In genomic region chr19:3852614-3853254, GRCh38 we compare ENCODE assay signal across 8 cellular contexts. TPM values are rescaled to one million over a fixed set of nuclear protein-coding genes. Genes with fewer than 3 reads are reported as not detected.
DNase-seq lines count a peak whose midpoint lies in the region; ATAC-seq and TF ChIP-seq lines count a peak whose summit lies in the region.

No MANE protein-coding gene starts in this region.

- no peak overlapping the region for H2AK9ac ChIP-seq in IMR-90 (replicated peaks; ENCODE audit: low read depth, low read length, poor library complexity)

- H3K27me3 ChIP-seq in IMR-90 (ENCODE audit: control insufficient read depth, insufficient read depth, low read length) (peaks cover 21% of the 10 kb centered on the region), tibial artery (peaks cover 0 to 5% of the 10 kb centered on the region in 2 donors)

- WGBS in IMR-90 (ENCODE audit: extremely low coverage in 2 of 2, insufficient read length in 1 of 2), 2 experiments: 75% methylated on average over 3 of the region's 4 CpGs; no CpG with 5 or more reads in 1 of the 2 experiments

- no peak overlapping the region for H2BK5ac ChIP-seq in IMR-90 (ENCODE audit: low read depth, low read length, poor library complexity, severe bottlenecking)

- peak; percentile 45 for TF ChIP-seq RAD21 in IMR-90 (IDR thresholded peaks at IDR 0.05; ENCODE audit: low read length)

- intact Hi-C loops in IMR-90 (cut with micrococcal nuclease) (no loop called here), tibial artery (cut with DNase I; ENCODE audit: low total_unique reads) (no loop called here), sciatic nerve (cut with DNase I) (no loop called here)

- no peak overlapping the region for H4K8ac ChIP-seq in IMR-90 (ENCODE audit: low read depth in 2 of 2, low read length in 2 of 2)

- H3K9ac ChIP-seq in IMR-90 (ENCODE audit: low read depth, low read length): no peak overlapping the region

- H4K91ac ChIP-seq in IMR-90 (ENCODE audit: insufficient read depth, low read depth, low read length): no peak overlapping the region

- POLR2A ChIA-PET in IMR-90 (lab: Charles Lee; ENCODE audit: unreplicated experiment): no interaction called here

- H3K56ac ChIP-seq in IMR-90 (ENCODE audit: extremely low read depth, insufficient read depth, low read length): no peak overlapping the region

- H2BK20ac ChIP-seq in IMR-90 (ENCODE audit: low read depth, low read length): no peak overlapping the region

- peak; percentile 76 for ATAC-seq in IMR-90 (ENCODE audit: low read depth)
- ATAC-seq in sciatic nerve: no peak

- peak; percentile 39 for TF ChIP-seq CTCF in IMR-90 (conservative IDR thresholded peaks at IDR 0.05; ENCODE audit: low read depth, low read length)
- peak in 1 of 2 experiments; percentile 9 for TF ChIP-seq CTCF in tibial artery (IDR thresholded peaks at IDR 0.05)

- H2AFZ ChIP-seq in IMR-90 (replicated peaks; ENCODE audit: low read length, poor library complexity): no peak overlapping the region

- H3K4ac ChIP-seq in IMR-90 (ENCODE audit: low read depth, low read length): no peak overlapping the region

- no peak overlapping the region for H2BK120ac ChIP-seq in IMR-90 (ENCODE audit: low read depth, low read length)

- H3K9me3 ChIP-seq in IMR-90 (ENCODE audit: control insufficient read depth, insufficient read depth, low read length): peaks cover 13% of the 10 kb centered on the region
- peaks cover 0 to 20% (median 16%) of the 10 kb centered on the region in 3 donors for H3K9me3 ChIP-seq in tibial artery

- no peak overlapping the region for H3K4me3 ChIP-seq in IMR-90 (ENCODE audit: insufficient read depth, low read depth, low read length)
- H3K4me3 ChIP-seq in tibial artery: no peak overlapping the region

- no peak overlapping the region for H3K27ac ChIP-seq in IMR-90 (ENCODE audit: insufficient read depth, low read length)
- no peak overlapping the region for H3K27ac ChIP-seq in tibial artery

- peak; percentile 40 for DNase-seq in NCI-H146 (lab: John Stamatoyannopoulos, UW)
- DNase-seq in NCI-H146 treated with DMSO at 0.1 percent for 48 hours (lab: John Stamatoyannopoulos, UW; ENCODE audit: unreplicated experiment): no peak
- DNase-seq in IMR-90: peak; percentile 60
- DNase-seq in activated CD4-positive, alpha-beta T cell treated with anti-CD3 and anti-CD28 coated beads for 48 hours: peak; percentile 16
- peak; percentile 96 for DNase-seq in glomerular visceral epithelial cell (ENCODE audit: extremely low spot score)
- DNase-seq in tibial artery: no peak
- no peak for DNase-seq in cerebellum (ENCODE audit: low spot score)
- no peak for DNase-seq in sciatic nerve (ENCODE audit: low spot score)

- peaks cover 3% of the 10 kb centered on the region; the same call in 1 of the 2 replicates for H4K20me1 ChIP-seq in IMR-90 (ENCODE audit: insufficient read depth, low read length)

- dilution Hi-C loops in IMR-90 (cut with HindIII; ENCODE audit: low sequenced_read_pairs, unreplicated experiment): no loop called here

- H2AK5ac ChIP-seq in IMR-90 (ENCODE audit: low read depth, low read length): no peak overlapping the region

- no peak overlapping the region for H3K23ac ChIP-seq in IMR-90 (ENCODE audit: low read depth, low read length)

- in situ Hi-C loops in IMR-90 (cut with MboI; ENCODE audit: low sequenced_read_pairs): no loop called here

- H3K4me1 ChIP-seq in IMR-90 (ENCODE audit: control insufficient read depth, insufficient read depth, low read length) (no peaks in the 10 kb centered on the region), tibial artery (no peaks in the 10 kb centered on the region)

- no TSS peak for BruUV-seq in IMR-90 (replicated peaks; lab: Mats Ljungman, UMichigan)

- no peak for TF ChIP-seq POLR2A in IMR-90 (IDR thresholded peaks at IDR 0.05; ENCODE audit: low read depth, low read length)

- no peaks in the 10 kb centered on the region for H3K79me1 ChIP-seq in IMR-90 (ENCODE audit: low read depth in 1 of 2, low read length in 2 of 2)

- H4K5ac ChIP-seq in IMR-90 (ENCODE audit: low read depth, low read length): no peak overlapping the region

- no peak overlapping the region for H2BK15ac ChIP-seq in IMR-90 (ENCODE audit: low read depth, low read length)

- H3K36me3 ChIP-seq in IMR-90 (ENCODE audit: control insufficient read depth, insufficient read depth, low read length) (no peaks in the 10 kb centered on the region), tibial artery (no peaks in the 10 kb centered on the region)

- H3K14ac ChIP-seq in IMR-90 (replicated peaks; ENCODE audit: low read depth, low read length): no peak overlapping the region

- no peak overlapping the region for H3K18ac ChIP-seq in IMR-90 (ENCODE audit: low read depth, low read length)

- CTCF ChIA-PET in IMR-90 (lab: Yijun Ruan, JAX): no interaction called here

- no peak overlapping the region for H3K4me2 ChIP-seq in IMR-90 (ENCODE audit: low read depth, low read length)

- H3K9me1 ChIP-seq in IMR-90 (ENCODE audit: insufficient read depth, low read length): no peaks in the 10 kb centered on the region

TF ChIP-seq in IMR-90, 13 proteins besides CTCF, POLR2A, EP300 and RAD21:
- no peak for TF ChIP-seq CEBPB (IDR thresholded peaks at IDR 0.05; ENCODE audit: low read depth, low read length)
- no peak for TF ChIP-seq MXI1 (IDR thresholded peaks at IDR 0.05; ENCODE audit: borderline replicate concordance, low read depth, low read length)
- TF ChIP-seq USF2 (IDR thresholded peaks at IDR 0.05; ENCODE audit: low read depth, low read length): no peak
- peak; percentile 57 for TF ChIP-seq MAFK (IDR thresholded peaks at IDR 0.05; ENCODE audit: low read depth, low read length)
- TF ChIP-seq SMC3 (IDR thresholded peaks at IDR 0.05; ENCODE audit: low read depth, low read length): peak; percentile 19; the same call in 1 of the 2 replicates
- TF ChIP-seq RFX5 (IDR thresholded peaks at IDR 0.05; ENCODE audit: low read depth, low read length): no peak
- peak; percentile 9; the same call in 1 of the 2 replicates for TF ChIP-seq FOS (IDR thresholded peaks at IDR 0.05; ENCODE audit: low read depth, low read length)
- TF ChIP-seq RCOR1 (IDR thresholded peaks at IDR 0.05; ENCODE audit: insufficient replicate concordance, low read length): no peak

RNA-seq across cellular contexts. Expression of gene ZFR2, which starts 16.1 kb away (rescaled TPM):
- total RNA-seq in IMR-90 (2012; rRNA removed) (0.28 TPM in 1 of 2 replicates, not detected in the other), cerebellum (11.1 TPM), sciatic nerve (0.31 TPM)
- 0.10 and 0.19 TPM in 2 replicates for polyA plus RNA-seq in IMR-90 (2012; rRNA removed)
- polyA plus RNA-seq in IMR-90 (2012; cell fraction: cytosol; rRNA removed): 0.20 and 0.24 TPM in 2 replicates
- polyA plus RNA-seq in IMR-90 (2012; cell fraction: nucleus; rRNA removed; ENCODE audit: low replicate concordance): 0.23 TPM in 1 of 2 replicates, not detected in the other

RNA-seq across cellular contexts. Expression of gene ATCAY, which starts 27.8 kb away (rescaled TPM):
- total RNA-seq in IMR-90 (2012; rRNA removed) (0.28 and 0.36 TPM in 2 replicates), cerebellum (45.3 TPM), sciatic nerve (not detected)
- 0.19 and 0.31 TPM in 2 replicates for polyA plus RNA-seq in IMR-90 (2012; rRNA removed)
- 0.12 and 0.15 TPM in 2 replicates for polyA plus RNA-seq in IMR-90 (2012; cell fraction: cytosol; rRNA removed)
- 0.10 and 0.19 TPM in 2 replicates for polyA plus RNA-seq in IMR-90 (2012; cell fraction: nucleus; rRNA removed; ENCODE audit: low replicate concordance)

Comparison
In these comparisons a context has a peak if more than half of its experiments do, and no peak if none do; other contexts are left out.
1. DNase-seq: peak in NCI-H146 (single experiment), IMR-90 (single experiment), activated CD4-positive, alpha-beta T cell treated with anti-CD3 and anti-CD28 coated beads for 48 hours (single experiment) and glomerular visceral epithelial cell (single experiment); none in NCI-H146 treated with DMSO at 0.1 percent for 48 hours (single experiment), tibial artery (0 of 2), cerebellum (single experiment) and sciatic nerve (single experiment).
2. RNA of gene ATCAY, which starts 27.8 kb away (total RNA-seq): 45.3 TPM in cerebellum (single experiment); 0.28 to 0.36 TPM in IMR-90 and not detected in sciatic nerve (single experiment); every median in the first group is over 10 times any median in the second.